Comparison of ENCODE assay signal across 9 cellular contexts in the genomic region with DNA sequence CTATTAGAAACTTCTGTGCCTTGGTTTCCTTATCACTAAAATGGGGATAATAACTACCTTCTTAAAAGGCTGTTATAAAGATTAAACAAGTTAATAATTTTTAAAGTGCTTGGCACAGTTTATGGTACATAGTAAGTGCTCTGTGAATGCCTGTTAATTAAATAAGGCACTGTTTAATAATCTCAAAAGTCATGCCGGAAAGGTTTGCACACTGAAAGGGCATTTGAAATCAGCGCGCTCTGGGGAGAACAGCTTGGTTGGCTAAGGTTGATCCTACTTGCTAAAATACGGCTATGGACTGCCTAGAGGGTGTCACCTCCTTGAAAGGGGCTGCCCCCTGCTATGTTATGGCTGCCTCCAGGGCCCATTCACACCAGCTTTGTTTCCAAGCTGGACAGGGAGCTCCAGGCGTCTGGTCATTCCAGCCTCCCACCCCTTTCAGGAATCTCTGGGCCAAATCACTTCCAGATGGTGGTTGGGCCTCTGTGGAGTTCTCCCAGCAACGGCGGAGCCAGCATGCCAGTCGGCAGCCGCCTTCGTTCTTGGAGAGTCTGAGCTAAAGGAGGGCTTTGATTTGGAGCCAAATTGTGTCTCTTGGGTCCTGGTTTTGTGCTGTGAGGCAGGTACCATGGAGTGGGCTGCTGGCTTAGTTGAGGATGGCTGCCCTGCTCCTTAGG. TPM values are rescaled to one million over a fixed set of nuclear protein-coding genes. Genes with fewer than 3 reads are reported as not detected.
A peak's percentile ranks its signal among the peaks of the same experiment; 100 is the strongest.
DNase-seq lines count a peak whose midpoint lies in the region; ATAC-seq and TF ChIP-seq lines count a peak whose summit lies in the region.
"Had no signal": no experiment of that assay in that cellular context is flagged by ENCODE, and none has a peak within 500 bp of the region (broad histone marks: within the 10 kb centered on the region; RNA-seq: fewer than 3 reads in every experiment).

No MANE protein-coding gene starts in this region.

- no peak overlapping the region for H3K4me3 Mint-ChIP-seq in nephron progenitor cell

- TF ChIP-seq CTCF in AG04450 (IDR thresholded peaks at IDR 0.05; ENCODE audit: low read depth, low read length) (no peak), esophagus squamous epithelium (IDR thresholded peaks at IDR 0.05) (no peak), nephron progenitor cell (IDR thresholded peaks at IDR 0.05) (no peak)

- WGBS in esophagus squamous epithelium, 2 donors: 56 to 69% methylated on average over 8 to 10 of the region's 10 CpGs

- CTCF ChIA-PET in AG04450 (lab: Charles Lee): interaction anchor here (1.1 to 2.0 kb wide), 2 partner anchors 121 to 164 kb away, joined by 4 to 7 read pairs; no protein-coding TSS in a partner anchor

- peak; percentile 76 for DNase-seq in AG04450 (ENCODE audit: low read depth, low spot score)
- DNase-seq in NCI-H69 (lab: John Stamatoyannopoulos, UW): peak; percentile 93
- DNase-seq in esophagus squamous epithelium (lab: John Stamatoyannopoulos, UW): no peak
- peak; percentile 64 for DNase-seq in nephron progenitor cell
- DNase-seq in GOT3 (lab: John Stamatoyannopoulos, UW): no peak
- no peak for DNase-seq in GDM1 (lab: John Stamatoyannopoulos, UW)

- H3K27me3 Mint-ChIP-seq in nephron progenitor cell (ENCODE audit: low read depth, poor library complexity): no peaks in the 10 kb centered on the region

- H3K4me3 ChIP-seq in AG04450 (ENCODE audit: low read depth, low read length) (peak overlapping the region; percentile 18; the same call in 1 of the 2 replicates), esophagus squamous epithelium (no peak overlapping the region)

- H3K9me3 Mint-ChIP-seq in nephron progenitor cell: no peaks in the 10 kb centered on the region
- H3K9me3 Mint-ChIP-seq: activated T-helper 1 cell treated with anti-CD3 and anti-CD28 coated beads, Interleukin-12 subunit alpha, Interleukin-12 subunit beta, Interleukin-2, Interleukin-4 antibody, amounts not matched to agents 30 ng/mL and 10 ng/mL and 1 ng/mL, durations not matched to agents 14 hours and 24 hours and 36 hours had no signal

- POLR2A ChIA-PET in AG04450 (lab: Yijun Ruan, JAX): interaction anchor here (0.6 to 2.4 kb wide), 4 partner anchors 27 to 45 kb away, joined by 4 to 16 read pairs (median 7); no protein-coding TSS in a partner anchor

- H3K27ac ChIP-seq in AG04450 (ENCODE audit: low read depth, low read length) (peak overlapping the region; percentile 68), esophagus squamous epithelium (peak overlapping the region; percentile 16 to 92 (median 79))

- H3K27me3 ChIP-seq in AG04450 (ENCODE audit: control insufficient read depth, insufficient read depth, low read length): no peaks in the 10 kb centered on the region
- no peaks in the 10 kb centered on the region for H3K27me3 ChIP-seq in esophagus squamous epithelium

- H3K9me3 ChIP-seq in AG04450 (ENCODE audit: control insufficient read depth, insufficient read depth, low read length) (peaks cover 2% of the 10 kb centered on the region; the same call in 1 of the 2 replicates), esophagus squamous epithelium (no peaks in the 10 kb centered on the region)

- intact Hi-C loops in esophagus squamous epithelium (cut with DNase I): no loop called here

- H3K4me1 Mint-ChIP-seq in nephron progenitor cell: peaks cover 90% of the 10 kb centered on the region

- H3K36me3 Mint-ChIP-seq in nephron progenitor cell (ENCODE audit: low read depth): no peaks in the 10 kb centered on the region

- no peak for ATAC-seq in GM21360 (IDR thresholded peaks at IDR 0.05; ENCODE audit: unreplicated experiment)
- ATAC-seq in GM21619 (IDR thresholded peaks at IDR 0.05; ENCODE audit: unreplicated experiment): no peak

- no peak for TF ChIP-seq POLR2A in esophagus squamous epithelium (IDR thresholded peaks at IDR 0.05)

- H3K4me1 ChIP-seq in esophagus squamous epithelium: peaks cover 25 to 98% (median 52%) of the 10 kb centered on the region in 3 donors

- H3K27ac Mint-ChIP-seq in nephron progenitor cell: peak overlapping the region; percentile 81
- H3K27ac Mint-ChIP-seq: activated T-helper 1 cell treated with anti-CD3 and anti-CD28 coated beads, Interleukin-12 subunit alpha, Interleukin-12 subunit beta, Interleukin-2, Interleukin-4 antibody, amounts not matched to agents 30 ng/mL and 10 ng/mL and 1 ng/mL, durations not matched to agents 14 hours and 24 hours and 36 hours had no signal

- H3K36me3 ChIP-seq in esophagus squamous epithelium: no peaks in the 10 kb centered on the region

RNA-seq across cellular contexts. Expression of gene FLNB, which starts 5.9 kb away (rescaled TPM):
- polyA plus RNA-seq in AG04450 (2011; rRNA removed): 89.6 and 90.4 TPM in 2 replicates
- polyA minus RNA-seq in AG04450 (2011; rRNA and poly(A)+ RNA removed): 265 and 295 TPM in 2 replicates
- total RNA-seq in esophagus squamous epithelium: 10 to 100 TPM; 65.4 to 77.0 (median 71.5) TPM

Comparison
In these comparisons a context has a peak if more than half of its experiments do, and no peak if none do; other contexts are left out.
1. DNase-seq: peak in AG04450 (single experiment), NCI-H69 (single experiment) and nephron progenitor cell (single experiment); none in esophagus squamous epithelium (single experiment), GOT3 (single experiment) and GDM1 (single experiment).